Comparison of ENCODE assay signal across 1 cellular context in genomic region chr9:128252317-128253139, GRCh38.
TF ChIP-seq lines count a peak whose summit lies in the region.

No MANE protein-coding gene starts in this region.

TF ChIP-seq in K562, 482 proteins besides CTCF, POLR2A, EP300 and RAD21:
- no peak for TF ChIP-seq ARNT (IDR thresholded peaks at IDR 0.05)
- 0 out of 2 replicates have a peak, but pooled peaks have one; percentile 32 for TF ChIP-seq TAF15 (IDR thresholded peaks at IDR 0.05; ENCODE audit: low read depth, low read length)
- no peak for TF ChIP-seq HES1 (IDR thresholded peaks at IDR 0.05; ENCODE audit: low read depth)
- peak; percentile 10; the same call in 1 of the 2 replicates for TF ChIP-seq STAT6 (CRISPR knock-in tag; IDR thresholded peaks at IDR 0.05)
- no peak for TF ChIP-seq MBD1 (CRISPR knock-in tag; IDR thresholded peaks at IDR 0.05)
- TF ChIP-seq SIRT6 (IDR thresholded peaks at IDR 0.05; ENCODE audit: low read depth, low read length): no peak
- TF ChIP-seq SP2 (IDR thresholded peaks at IDR 0.05; ENCODE audit: extremely low read depth, low read depth, low read length, poor library complexity, severe bottlenecking): no peak
- no peak for TF ChIP-seq HOMEZ (CRISPR knock-in tag; IDR thresholded peaks at IDR 0.05)
- no peak for TF ChIP-seq AFF1 (IDR thresholded peaks at IDR 0.05; ENCODE audit: low read depth in 1 of 2, partially characterized antibody in 2 of 2)
- TF ChIP-seq JUN (IDR thresholded peaks at IDR 0.05; ENCODE audit: borderline replicate concordance, low read depth, low read length): no peak
- no peak for TF ChIP-seq JUN (CRISPR knock-in tag; IDR thresholded peaks at IDR 0.05; ENCODE audit: borderline replicate concordance)
- no peak for TF ChIP-seq ARID4B (CRISPR knock-in tag; IDR thresholded peaks at IDR 0.05)
- TF ChIP-seq SPI1 (IDR thresholded peaks at IDR 0.05; ENCODE audit: borderline replicate concordance, low read depth, low read length): peak; percentile 70
- no peak for TF ChIP-seq CREB1 (IDR thresholded peaks at IDR 0.05)
- no peak for TF ChIP-seq CREB1 (CRISPR knock-in tag; IDR thresholded peaks at IDR 0.05)
- 0 out of 2 replicates have a peak, but pooled peaks have one; percentile 41 for TF ChIP-seq HDAC6 (IDR thresholded peaks at IDR 0.05; ENCODE audit: low read depth, low read length)
- TF ChIP-seq MYC (IDR thresholded peaks at IDR 0.05; ENCODE audit: low read depth, low read length): no peak
- no peak for TF ChIP-seq MYC (CRISPR knock-in tag; IDR thresholded peaks at IDR 0.05; ENCODE audit: borderline replicate concordance, low read depth)
- TF ChIP-seq ZNF512 (tag; IDR thresholded peaks at IDR 0.05): no peak
- no peak for TF ChIP-seq ZNF347 (CRISPR knock-in tag; IDR thresholded peaks at IDR 0.05; ENCODE audit: low read depth)
- TF ChIP-seq YY1 (IDR thresholded peaks at IDR 0.05; ENCODE audit: borderline replicate concordance in 1 of 3, control insufficient read depth in 1 of 3, extremely low read depth in 1 of 3, insufficient read depth in 3 of 3, insufficient read length in 1 of 3, insufficient replicate concordance in 2 of 3, low read depth in 1 of 3, low read length in 2 of 3): peak in 1 of 3 experiments; percentile 15
- TF ChIP-seq NR4A1 (CRISPR knock-in tag; IDR thresholded peaks at IDR 0.05): no peak
- TF ChIP-seq NR4A1 (tag; IDR thresholded peaks at IDR 0.05): no peak
- no peak for TF ChIP-seq STAT5A (IDR thresholded peaks at IDR 0.05; ENCODE audit: borderline replicate concordance, low read length)
